ENCODE assay signal across 12 cellular contexts in genomic region chr1:166490437-166490784, GRCh38.
DNase-seq lines count a peak whose midpoint lies in the region; ATAC-seq and TF ChIP-seq lines count a peak whose summit lies in the region.
"Had no signal": no experiment of that assay in that cellular context is flagged by ENCODE, and none has a peak within 500 bp of the region (broad histone marks: within the 10 kb centered on the region; RNA-seq: fewer than 3 reads in every experiment).

No MANE protein-coding gene starts in this region.

- H3K27me3 ChIP-seq in adipocyte (replicated peaks; ENCODE audit: control insufficient read depth, insufficient read depth, low read length) = no peaks in the 10 kb centered on the region
- no peaks in the 10 kb centered on the region for H3K27me3 ChIP-seq in stomach
- H3K27me3 ChIP-seq: cardiac muscle cell had no signal

- peak overlapping the region in 3 of 5 donors; percentile 63 to 77 (median 67) for H3K27ac ChIP-seq in stomach
- H3K27ac ChIP-seq: cardiac muscle cell had no signal

- peak; percentile 60 for ATAC-seq in HG03039 (IDR thresholded peaks at IDR 0.05; ENCODE audit: unreplicated experiment)

- no peak for TF ChIP-seq POLR2A in stomach (IDR thresholded peaks at IDR 0.05)

- DNase-seq in GM12865 (ENCODE audit: low read depth) = no peak
- DNase-seq in adipocyte (ENCODE audit: low read depth) = no peak
- DNase-seq in stomach = no peak
- DNase-seq in KG1 (lab: John Stamatoyannopoulos, UW) = no peak
- DNase-seq in foreskin fibroblast = no peak
- no peak for DNase-seq in HUDEP-2 (lab: John Stamatoyannopoulos, UW; ENCODE audit: unreplicated experiment in 76 of 76)
- DNase-seq: DMS 273 treated with DMSO at 0.1 percent for 48 hours, H7, left cardiac atrium, NCI-H1436 had no signal

- no peak for TF ChIP-seq EP300 in stomach (IDR thresholded peaks at IDR 0.05)

- no peaks in the 10 kb centered on the region for H3K9me3 ChIP-seq in adipocyte (ENCODE audit: control insufficient read depth, low read length)
- no peaks in the 10 kb centered on the region for H3K9me3 ChIP-seq in stomach

- H3K36me3 ChIP-seq in adipocyte (ENCODE audit: control insufficient read depth, insufficient read depth, low read length, severe bottlenecking) (no peaks in the 10 kb centered on the region), stomach (no peaks in the 10 kb centered on the region)
- H3K36me3 ChIP-seq: cardiac muscle cell had no signal

- intact Hi-C loops in stomach (cut with DNase I; ENCODE audit: low total_unique reads) = no loop called here

- 38 to 53% (median 46%) methylated on average over 3 of the region's 3 CpGs for WGBS in stomach, 5 donors

- H3K9ac ChIP-seq in adipocyte (ENCODE audit: low read length) = no peak overlapping the region

- TF ChIP-seq CTCF in GM12865 (IDR thresholded peaks at IDR 0.05; ENCODE audit: insufficient read depth, low read depth, low read length, missing control alignments) (no peak), stomach (IDR thresholded peaks at IDR 0.05) (no peak), foreskin fibroblast (IDR thresholded peaks at IDR 0.05; ENCODE audit: low read depth, low read length) (no peak)

- H3K4me1 ChIP-seq in adipocyte (ENCODE audit: control insufficient read depth, insufficient read depth, low read length) (peaks cover 5% of the 10 kb centered on the region), stomach (no peaks in the 10 kb centered on the region)

- H3K4me3 ChIP-seq in GM12865 (ENCODE audit: low read depth, low read length) (peak overlapping the region; percentile 86), adipocyte (ENCODE audit: low read length) (peak overlapping the region; percentile 78), stomach (peak overlapping the region; percentile 33 to 47 (median 40)), foreskin fibroblast (ENCODE audit: low read depth in 1 of 2, low read length in 2 of 2) (no peak overlapping the region)
- H3K4me3 ChIP-seq: cardiac muscle cell had no signal

Comparison
In these comparisons a context has a peak if more than half of its experiments do, and no peak if none do; other contexts are left out.
1. H3K4me3 ChIP-seq: peak in GM12865 (single experiment), adipocyte (single experiment) and stomach (4 of 4); none in foreskin fibroblast (0 of 2).